ENCODE assay signal across 8 cellular contexts in the genomic region with DNA sequence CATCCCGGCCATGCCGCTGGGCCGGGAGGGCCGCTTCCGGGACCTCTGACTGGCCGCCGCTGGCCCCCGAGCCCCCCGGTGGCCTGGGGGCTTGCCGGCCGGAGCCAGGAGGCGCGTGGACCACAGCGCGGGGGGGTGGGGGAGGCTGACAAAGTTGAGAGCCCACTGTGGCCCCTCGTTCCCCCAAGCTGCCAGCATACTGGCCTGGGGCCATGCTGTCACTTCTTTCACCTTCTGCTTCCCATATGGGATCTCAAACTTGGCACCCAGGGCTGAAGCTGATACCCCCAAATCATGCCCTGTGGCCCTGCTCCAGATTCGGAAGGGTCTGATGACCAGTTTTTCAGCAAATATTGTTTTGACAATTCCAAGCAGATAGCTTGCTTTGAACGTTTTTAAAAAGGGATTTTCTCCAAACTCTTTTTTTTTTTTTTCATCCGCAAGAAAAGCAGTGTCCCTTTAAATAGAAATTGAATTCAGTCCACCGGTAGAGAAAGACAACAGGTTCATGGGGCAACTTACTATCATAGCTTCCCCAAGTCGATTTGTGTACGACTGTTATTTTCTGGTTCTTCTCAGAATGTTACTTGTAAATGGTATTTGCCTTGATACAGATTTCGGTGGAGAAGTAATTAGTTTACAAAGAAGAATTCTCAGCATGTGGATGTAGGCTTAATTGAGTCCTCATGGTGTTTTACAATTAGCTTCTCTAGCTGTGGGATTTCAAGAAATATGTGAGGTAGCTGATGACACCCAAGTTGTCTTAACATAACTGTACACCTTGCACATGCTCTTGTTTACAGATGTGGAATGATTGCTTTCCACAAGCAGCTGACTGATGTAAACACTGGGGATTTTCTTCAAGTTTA.
A peak's percentile ranks its signal among the peaks of the same experiment; 100 is the strongest.
DNase-seq lines count a peak whose midpoint lies in the region; ATAC-seq and TF ChIP-seq lines count a peak whose summit lies in the region.

No MANE protein-coding gene starts in this region.

- H3K27me3 ChIP-seq in HL-60 (ENCODE audit: insufficient read depth, poor library complexity, severe bottlenecking) = no peaks in the 10 kb centered on the region

- ATAC-seq in stimulated activated naive CD8-positive, alpha-beta T cell treated with anti-CD3 and anti-CD28 coated beads, Interleukin-15, amount 100 ng/mL, for 72 hours = no peak
- ATAC-seq in GM18520 (IDR thresholded peaks at IDR 0.05; ENCODE audit: unreplicated experiment) = no peak

- H3K27me3 Mint-ChIP-seq in stimulated activated naive CD8-positive, alpha-beta T cell treated with anti-CD3 and anti-CD28 coated beads, Interleukin-15, amount 100 ng/mL, for 72 hours = no peaks in the 10 kb centered on the region

- peaks cover 61% of the 10 kb centered on the region for H3K4me1 Mint-ChIP-seq in stimulated activated naive CD8-positive, alpha-beta T cell treated with anti-CD3 and anti-CD28 coated beads, Interleukin-15, amount 100 ng/mL, for 72 hours

- peak overlapping the region; percentile 87 to 88 for H3K4me3 Mint-ChIP-seq in stimulated activated naive CD8-positive, alpha-beta T cell treated with anti-CD3 and anti-CD28 coated beads, Interleukin-15, amount 100 ng/mL, for 72 hours

- H3K27ac ChIP-seq in HL-60 (replicated peaks) = peak overlapping the region; percentile 56

- H3K27ac Mint-ChIP-seq in stimulated activated naive CD8-positive, alpha-beta T cell treated with anti-CD3 and anti-CD28 coated beads, Interleukin-15, amount 100 ng/mL, for 72 hours = peak overlapping the region; percentile 87 to 91

- H3K4me3 ChIP-seq in AG09309 (ENCODE audit: control insufficient read depth, low read depth, low read length) (peak overlapping the region; percentile 50), HL-60 (replicated peaks; ENCODE audit: insufficient read depth, low read length) (peak overlapping the region; percentile 96), astrocyte of the cerebellum (ENCODE audit: low read depth, low read length) (peak overlapping the region; percentile 65)

- H3K9me3 Mint-ChIP-seq in stimulated activated naive CD8-positive, alpha-beta T cell treated with anti-CD3 and anti-CD28 coated beads, Interleukin-15, amount 100 ng/mL, for 72 hours = no peaks in the 10 kb centered on the region

- DNase-seq in AG09309 (ENCODE audit: low read depth) = no peak
- DNase-seq in HL-60 (ENCODE audit: low read depth in 1 of 2, low spot score in 1 of 2) = no peak
- DNase-seq in astrocyte of the cerebellum (ENCODE audit: low read depth) = no peak
- DNase-seq in iris pigment epithelial cell (ENCODE audit: low read depth) = peak; percentile 11
- peak in 1 of 2 donors; percentile 8 for DNase-seq in stimulated activated naive CD8-positive, alpha-beta T cell treated with anti-CD3 and anti-CD28 coated beads, Interleukin-15, amount 100 ng/mL, for 72 hours
- no peak for DNase-seq in NCI-H2196 treated with DMSO at 0.1 percent for 48 hours (lab: John Stamatoyannopoulos, UW; ENCODE audit: unreplicated experiment)
- no peak for DNase-seq in COR-L47 (lab: John Stamatoyannopoulos, UW)

- in situ Hi-C loops in astrocyte of the cerebellum (cut with HindIII; ENCODE audit: low sequenced_read_pairs) = no loop called here

- TF ChIP-seq CTCF in AG09309 (IDR thresholded peaks at IDR 0.05; ENCODE audit: control insufficient read depth, insufficient read depth, low read depth, low read length, missing control alignments) = no peak
- TF ChIP-seq CTCF in HL-60 (IDR thresholded peaks at IDR 0.05; ENCODE audit: insufficient read depth, low read length) = no peak
- TF ChIP-seq CTCF in astrocyte of the cerebellum (IDR thresholded peaks at IDR 0.05; ENCODE audit: low read depth, low read length, missing control alignments) = no peak
